In the genomic region with DNA sequence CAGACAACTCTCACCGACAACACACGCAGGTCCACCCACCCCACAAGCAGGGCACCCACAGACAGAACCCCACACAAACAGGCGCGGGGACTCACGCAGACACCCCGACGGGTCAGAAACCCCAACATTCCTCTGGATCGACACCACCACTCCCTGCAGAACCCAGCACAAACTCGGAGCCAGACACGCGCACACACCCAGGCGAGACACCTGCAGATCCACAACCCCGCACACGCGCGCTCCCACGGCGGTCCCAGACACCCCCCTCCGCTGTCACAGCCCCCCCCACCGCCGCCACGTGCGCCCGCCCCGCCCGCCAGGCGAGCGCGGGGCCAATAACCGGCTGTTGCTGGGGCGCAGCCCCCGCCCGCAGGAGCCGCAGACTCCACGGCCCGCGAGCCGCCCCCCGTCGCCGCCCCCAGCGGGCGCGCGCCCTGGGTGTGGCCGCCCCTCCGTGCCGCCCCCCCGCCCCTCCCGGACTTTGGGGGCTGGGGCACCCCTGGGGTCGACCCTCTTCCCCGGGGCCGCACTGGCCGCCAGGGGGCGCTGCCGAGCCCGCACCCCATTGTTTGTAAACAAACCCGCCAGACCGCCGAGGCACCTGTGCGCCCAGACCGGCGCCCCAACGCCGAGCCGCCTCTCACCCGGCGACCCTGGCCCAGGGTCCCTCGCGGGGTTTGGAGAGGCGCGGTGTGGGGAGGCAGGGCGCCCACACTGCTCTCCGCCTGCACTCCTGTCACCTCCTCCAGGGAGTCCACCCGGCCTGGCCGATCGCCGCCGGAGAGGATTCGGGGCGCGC, we compare ENCODE assay signal across 8 cellular contexts. TPM values are rescaled to one million over a fixed set of nuclear protein-coding genes. Genes with fewer than 3 reads are reported as not detected.
A peak's percentile ranks its signal among the peaks of the same experiment; 100 is the strongest.
DNase-seq lines count a peak whose midpoint lies in the region; ATAC-seq and TF ChIP-seq lines count a peak whose summit lies in the region.

No MANE protein-coding gene starts in this region.

- peak overlapping the region; percentile 80 for H3K4me3 ChIP-seq in CD8-positive, alpha-beta memory T cell (ENCODE audit: low read length)
- H3K4me3 ChIP-seq in spleen: peak overlapping the region; percentile 65 to 99 (median 97)

- TF ChIP-seq CTCF in brain (conservative IDR thresholded peaks at IDR 0.05): peak; percentile 73 to 91
- peak; percentile 64 to 97 (median 85) for TF ChIP-seq CTCF in spleen (IDR thresholded peaks at IDR 0.05 in 8 of 11, conservative IDR thresholded peaks at IDR 0.05 in 3 of 11)

- H3K4me3 Mint-ChIP-seq in CD8-positive, alpha-beta memory T cell: peak overlapping the region in 6 of 7 donors; percentile 43 to 84 (median 64)
- peak overlapping the region in 4 of 5 experiments; percentile 49 to 72 (median 58) for H3K4me3 Mint-ChIP-seq in brain

- no peak for TF ChIP-seq POLR2A in spleen (IDR thresholded peaks at IDR 0.05)

- no peaks in the 10 kb centered on the region for H3K27me3 ChIP-seq in CD8-positive, alpha-beta memory T cell (ENCODE audit: insufficient read depth, low read length, poor library complexity, severe bottlenecking)
- H3K27me3 ChIP-seq in spleen (replicated peaks in 1 of 7): peaks cover 0 to 14% (median 0%) of the 10 kb centered on the region in 7 donors

- 1 to 3% (median 1%) methylated on average over 12 to 82 of the region's 82 CpGs for WGBS in spleen, 5 donors

- no peaks in the 10 kb centered on the region for H3K27me3 Mint-ChIP-seq in CD8-positive, alpha-beta memory T cell
- H3K27me3 Mint-ChIP-seq in brain: peaks cover 7% of the 10 kb centered on the region

- DNase-seq in CD8-positive, alpha-beta memory T cell: peak; percentile 84 to 90 (median 87)
- DNase-seq in T-helper 22 cell (ENCODE audit: low read depth) (peak; percentile 76), iPS-NIHi7 (ENCODE audit: extremely low spot score) (peak; percentile 42), spleen (peak; percentile 95), SK-N-DZ (ENCODE audit: low spot score) (no peak), NCI-H2171 treated with DMSO at 0.1 percent for 48 hours (lab: John Stamatoyannopoulos, UW) (no peak)

- peaks cover 51% of the 10 kb centered on the region for H3K4me1 ChIP-seq in CD8-positive, alpha-beta memory T cell (ENCODE audit: insufficient read depth, low read length)
- peaks cover 28 to 72% (median 65%) of the 10 kb centered on the region in 6 donors for H3K4me1 ChIP-seq in spleen

- H3K27ac ChIP-seq in CD8-positive, alpha-beta memory T cell (ENCODE audit: low read depth, low read length): peak overlapping the region; percentile 84
- peak overlapping the region; percentile 46 to 99 (median 98) for H3K27ac ChIP-seq in spleen

- no peaks in the 10 kb centered on the region for H3K9me3 ChIP-seq in CD8-positive, alpha-beta memory T cell (ENCODE audit: low read length)
- H3K9me3 ChIP-seq in spleen: no peaks in the 10 kb centered on the region

- CTCF ChIA-PET in CD8-positive, alpha-beta memory T cell (lab: Charles Lee): interaction anchor here (1.0 to 2.1 kb wide), 2 partner anchors 9 to 14 kb away, joined by 3 to 9 read pairs; no protein-coding TSS in a partner anchor

- peak overlapping the region in 3 of 8 donors; percentile 35 to 69 (median 62) for H3K27ac Mint-ChIP-seq in CD8-positive, alpha-beta memory T cell
- H3K27ac Mint-ChIP-seq in brain: no peak overlapping the region

- peak; percentile 13 for ATAC-seq in HG02798 (IDR thresholded peaks at IDR 0.05; ENCODE audit: poor library complexity, unreplicated experiment)

- intact Hi-C loops in spleen (cut with DNase I; ENCODE audit: low total_unique reads): no loop called here

- peaks cover 24 to 37% (median 31%) of the 10 kb centered on the region in 3 donors for H3K4me1 Mint-ChIP-seq in CD8-positive, alpha-beta memory T cell
- H3K4me1 Mint-ChIP-seq in brain: peaks cover 34% of the 10 kb centered on the region

- no peaks in the 10 kb centered on the region for H3K36me3 ChIP-seq in CD8-positive, alpha-beta memory T cell (ENCODE audit: insufficient read depth, low read length)
- peaks cover 0 to 1% (median 0%) of the 10 kb centered on the region in 6 donors for H3K36me3 ChIP-seq in spleen

- POLR2A ChIA-PET in CD8-positive, alpha-beta memory T cell (lab: Charles Lee): interaction anchor here (1.3 kb wide), 1 partner anchor 44 kb away, joined by 3 read pairs; no protein-coding TSS in a partner anchor

- H3K9me3 Mint-ChIP-seq in CD8-positive, alpha-beta memory T cell: no peaks in the 10 kb centered on the region
- peaks cover 0 to 2% (median 0%) of the 10 kb centered on the region in 5 experiments for H3K9me3 Mint-ChIP-seq in brain

- H3K36me3 Mint-ChIP-seq in CD8-positive, alpha-beta memory T cell: peaks cover 0 to 3% (median 0%) of the 10 kb centered on the region in 3 donors
- peaks cover 5% of the 10 kb centered on the region for H3K36me3 Mint-ChIP-seq in brain

RNA-seq across cellular contexts. Expression of gene BBC3, which starts 0.7 kb away (rescaled TPM):
- total RNA-seq in CD8-positive, alpha-beta memory T cell: 10 to 100 TPM; 19.8 to 20.1 TPM
- polyA plus RNA-seq in CD8-positive, alpha-beta memory T cell: 8.3 TPM
- 12.1 TPM for polyA plus RNA-seq in brain (ENCODE audit: insufficient read depth, low read depth, low replicate concordance)
- 10 to 100 TPM in 6 of 7 donors, 1 to 10 TPM in 1; 6.3 to 17.0 (median 11.3) TPM for total RNA-seq in spleen
- polyA plus RNA-seq in spleen: 10 to 100 TPM in 1 of 3 donors, 1 to 10 TPM in 2; 7.1 to 12.6 (median 9.5) TPM
- polyA plus RNA-seq in SK-N-DZ (2014; cell fraction: cytosol; rRNA removed): 5.3 and 8.5 TPM in 2 replicates
- 6.3 and 9.1 TPM in 2 replicates for polyA plus RNA-seq in SK-N-DZ (2014; cell fraction: nucleus; rRNA removed)

RNA-seq across cellular contexts. Expression of gene CCDC9, which starts 26.0 kb away (rescaled TPM):
- total RNA-seq in CD8-positive, alpha-beta memory T cell: 10 to 100 TPM; 20.4 to 23.1 TPM
- polyA plus RNA-seq in CD8-positive, alpha-beta memory T cell: 9.4 TPM
- polyA plus RNA-seq in brain (ENCODE audit: insufficient read depth, low read depth, low replicate concordance) (19.3 TPM), spleen (10 to 100 TPM; 11.0 to 38.7 (median 15.9) TPM)
- 10 to 100 TPM; 13.0 to 43.0 (median 32.6) TPM for total RNA-seq in spleen
- 1.4 and 3.0 TPM in 2 replicates for polyA plus RNA-seq in SK-N-DZ (2014; cell fraction: cytosol; rRNA removed)
- 3.2 and 3.6 TPM in 2 replicates for polyA plus RNA-seq in SK-N-DZ (2014; cell fraction: nucleus; rRNA removed)

RNA-seq across cellular contexts. Expression of gene INAFM1, which starts 44.4 kb away (rescaled TPM):
- 1 to 10 TPM; 7.3 to 9.3 TPM for total RNA-seq in CD8-positive, alpha-beta memory T cell
- 2.3 TPM for polyA plus RNA-seq in CD8-positive, alpha-beta memory T cell
- polyA plus RNA-seq in brain (ENCODE audit: insufficient read depth, low read depth, low replicate concordance): 14.4 TPM
- total RNA-seq in spleen: 10 to 100 TPM in 4 of 7 donors, 1 to 10 TPM in 3; 3.9 to 19.8 (median 13.8) TPM
- polyA plus RNA-seq in spleen: 10 to 100 TPM in 2 of 3 donors, 1 to 10 TPM in 1; 8.1 to 12.9 (median 11.3) TPM
- polyA plus RNA-seq in SK-N-DZ (2014; cell fraction: cytosol; rRNA removed): 2.1 and 2.9 TPM in 2 replicates
- 2.4 and 7.3 TPM in 2 replicates for polyA plus RNA-seq in SK-N-DZ (2014; cell fraction: nucleus; rRNA removed)

Comparison
In these comparisons a context has a peak if more than half of its experiments do, and no peak if none do; other contexts are left out.
1. DNase-seq: peak in CD8-positive, alpha-beta memory T cell (5 of 5), T-helper 22 cell (single experiment), iPS-NIHi7 (single experiment) and spleen (single experiment); none in SK-N-DZ (single experiment) and NCI-H2171 treated with DMSO at 0.1 percent for 48 hours (single experiment).